ENCODE assay signal across 9 cellular contexts in genomic region chr10:3829193-3830050, GRCh38. TPM values are rescaled to one million over a fixed set of nuclear protein-coding genes. Genes with fewer than 3 reads are reported as not detected.
A peak's percentile ranks its signal among the peaks of the same experiment; 100 is the strongest.
DNase-seq lines count a peak whose midpoint lies in the region; ATAC-seq and TF ChIP-seq lines count a peak whose summit lies in the region.
"Had no signal": no experiment of that assay in that cellular context is flagged by ENCODE, and none has a peak within 500 bp of the region (broad histone marks: within the 10 kb centered on the region; RNA-seq: fewer than 3 reads in every experiment).

No MANE protein-coding gene starts in this region.

- no peak for TF ChIP-seq CTCF in fibroblast of pulmonary artery (IDR thresholded peaks at IDR 0.05; ENCODE audit: low read length, missing control alignments)

- no peaks in the 10 kb centered on the region for H3K9me3 ChIP-seq in SK-N-MC (ENCODE audit: low read depth, low read length)

- peak overlapping the region; percentile 53 for H3K9ac ChIP-seq in SK-N-MC (ENCODE audit: insufficient read length)

- intact Hi-C loops in sciatic nerve (cut with DNase I) = no loop called here

- ATAC-seq in sciatic nerve (peak; percentile 45), HG02798 (IDR thresholded peaks at IDR 0.05; ENCODE audit: poor library complexity, unreplicated experiment) (no peak)

- DNase-seq in GM03348 (ENCODE audit: low spot score) = peak; percentile 28
- no peak for DNase-seq in SK-N-MC (ENCODE audit: low read depth, low spot score)
- no peak for DNase-seq in fibroblast of pulmonary artery (ENCODE audit: low read depth)
- DNase-seq in sciatic nerve (ENCODE audit: low spot score) = no peak
- no peak for DNase-seq in GM19240 (ENCODE audit: insufficient read length, low spot score)
- DNase-seq in GOT3 (lab: John Stamatoyannopoulos, UW) = no peak
- DNase-seq in NCI-H1436 (lab: John Stamatoyannopoulos, UW) = no peak
- DNase-seq: activated CD8-positive, alpha-beta memory T cell treated with anti-CD3 and anti-CD28 coated beads, Interleukin-2, amount 50 U/mL, for 48 hours had no signal

- no peaks in the 10 kb centered on the region for H3K36me3 ChIP-seq in SK-N-MC (ENCODE audit: insufficient read depth, low read length)

- peak overlapping the region; percentile 65 for H3K4me3 ChIP-seq in SK-N-MC
- peak overlapping the region; percentile 48 for H3K4me3 ChIP-seq in fibroblast of pulmonary artery (replicated peaks; ENCODE audit: low read depth, low read length)

- H3K27ac ChIP-seq in SK-N-MC = no peak overlapping the region

RNA-seq across cellular contexts. Expression of gene KLF6, which starts 44.4 kb away (rescaled TPM):
- total RNA-seq in sciatic nerve = 273 TPM
